22 cellular contexts compared by ENCODE assay signal in the genomic region with DNA sequence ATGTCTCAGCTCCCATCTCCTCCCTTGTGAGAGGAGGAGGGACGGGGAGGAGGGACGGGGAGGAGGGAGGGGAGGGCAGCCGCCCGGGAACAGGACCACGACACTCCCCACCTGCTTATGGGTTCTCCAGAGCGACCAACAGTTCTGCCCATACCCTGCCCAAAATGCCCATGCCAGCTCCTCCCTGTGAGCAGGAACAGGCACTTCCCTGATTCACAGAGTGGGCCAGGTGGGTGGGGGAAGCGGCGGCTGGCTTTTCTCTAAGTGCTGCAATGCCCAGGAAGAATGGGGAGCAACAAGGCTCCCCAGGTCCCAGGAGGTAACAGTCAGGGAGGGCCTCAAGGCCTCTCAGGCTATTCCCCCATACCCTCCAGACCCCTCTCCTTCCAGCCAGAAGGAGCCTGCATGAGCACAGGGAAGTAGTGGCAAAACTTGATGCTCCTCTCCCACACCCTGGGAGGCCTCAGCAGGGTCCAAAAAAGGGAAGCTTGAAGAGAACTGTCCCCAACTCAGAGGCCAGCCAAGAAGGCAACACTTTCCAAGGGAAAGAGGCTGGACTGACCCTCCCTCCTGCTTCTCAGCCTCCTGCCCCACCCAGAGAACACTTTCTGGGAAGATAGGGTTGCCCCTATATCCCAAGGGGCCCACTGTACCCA. TPM values are rescaled to one million over a fixed set of nuclear protein-coding genes. Genes with fewer than 3 reads are reported as not detected.
A peak's percentile ranks its signal among the peaks of the same experiment; 100 is the strongest.
DNase-seq lines count a peak whose midpoint lies in the region; ATAC-seq and TF ChIP-seq lines count a peak whose summit lies in the region.
"Had no signal": no experiment of that assay in that cellular context is flagged by ENCODE, and none has a peak within 500 bp of the region (broad histone marks: within the 10 kb centered on the region; RNA-seq: fewer than 3 reads in every experiment).

No MANE protein-coding gene starts in this region.

- POLR2A ChIA-PET in IMR-90 (lab: Charles Lee; ENCODE audit: unreplicated experiment) = no interaction called here
- POLR2A ChIA-PET in activated CD4-positive, alpha-beta T cell treated with anti-CD3 and anti-CD28 coated beads for 36 hours (lab: Charles Lee) = interaction anchor here (0.5 kb wide), 1 partner anchor 353 kb away, joined by 9 read pairs; no protein-coding TSS in a partner anchor

- H3K27me3 ChIP-seq in IMR-90 (ENCODE audit: control insufficient read depth, insufficient read depth, low read length) (no peaks in the 10 kb centered on the region), neuronal stem cell (ENCODE audit: control insufficient read depth in 3 of 3, insufficient read depth in 3 of 3, low read depth in 1 of 3, low read length in 3 of 3) (no peaks in the 10 kb centered on the region), mesenchymal stem cell (ENCODE audit: control insufficient read depth in 1 of 2, insufficient read depth in 1 of 2, low read length in 2 of 2) (no peaks in the 10 kb centered on the region)
- H3K27me3 ChIP-seq: SJCRH30, spleen, transverse colon had no signal

- H3K79me1 ChIP-seq in IMR-90 (ENCODE audit: low read depth in 1 of 2, low read length in 2 of 2) (peaks cover 35 to 45% of the 10 kb centered on the region in 2 experiments), neuronal stem cell (ENCODE audit: low read depth, low read length) (peaks cover 1% of the 10 kb centered on the region), mesenchymal stem cell (replicated peaks; ENCODE audit: low read length, poor library complexity, severe bottlenecking) (peaks cover 62% of the 10 kb centered on the region)

- peaks cover 24% of the 10 kb centered on the region; the same call in 1 of the 2 replicates for H4K20me1 ChIP-seq in IMR-90 (ENCODE audit: insufficient read depth, low read length)

- no peak overlapping the region for H2AFZ ChIP-seq in IMR-90 (replicated peaks; ENCODE audit: low read length, poor library complexity)
- H2AFZ ChIP-seq in neuronal stem cell (ENCODE audit: low read length) = no peak overlapping the region
- no peak overlapping the region for H2AFZ ChIP-seq in mesenchymal stem cell (ENCODE audit: low read depth, low read length)

- H4K8ac ChIP-seq in IMR-90 (ENCODE audit: low read depth in 2 of 2, low read length in 2 of 2) = no peak overlapping the region
- H4K8ac ChIP-seq in neuronal stem cell (ENCODE audit: low read depth, low read length) = no peak overlapping the region
- no peak overlapping the region for H4K8ac ChIP-seq in mesenchymal stem cell (ENCODE audit: low read length)

- H4K91ac ChIP-seq in IMR-90 (ENCODE audit: insufficient read depth, low read depth, low read length) (no peak overlapping the region), neuronal stem cell (ENCODE audit: low read depth, low read length, poor library complexity) (no peak overlapping the region), mesenchymal stem cell (ENCODE audit: low read length) (no peak overlapping the region)

- peaks cover 19% of the 10 kb centered on the region for H3K9me1 ChIP-seq in IMR-90 (ENCODE audit: insufficient read depth, low read length)

- H2AK9ac ChIP-seq in IMR-90 (replicated peaks; ENCODE audit: low read depth, low read length, poor library complexity) = no peak overlapping the region

- peak; percentile 52 for DNase-seq in NCI-H2171 treated with DMSO at 0.1 percent for 48 hours (lab: John Stamatoyannopoulos, UW)
- no peak for DNase-seq in NCI-H2171 (lab: John Stamatoyannopoulos, UW)
- no peak for DNase-seq in IMR-90
- DNase-seq in SKM-1 (lab: John Stamatoyannopoulos, UW; ENCODE audit: unreplicated experiment) = peak; percentile 76
- DNase-seq in neuronal stem cell (ENCODE audit: low spot score) = no peak
- DNase-seq in activated CD4-positive, alpha-beta T cell treated with anti-CD3 and anti-CD28 coated beads for 36 hours = no peak
- no peak for DNase-seq in NCI-H146 (lab: John Stamatoyannopoulos, UW)
- no peak for DNase-seq in mesenchymal stem cell
- DNase-seq: 8988T; activated CD4-positive, alpha-beta T cell treated with anti-CD3 and anti-CD28 coated beads, Interleukin-2, amount 10 ng/mL, durations not matched to agents 24 days and 14 days; C1 segment of cervical spinal cord; GOT3; KG1; natural killer cell; NCI-H1436; NCI-H345; SJCRH30; spleen; stimulated activated naive B cell treated with anti-CD40 and anti-IgM and Interleukin-4, amounts not matched to agents 10 μg/mL and 1 μg/mL and 100 μg/mL, for 72 hours; T1000; transverse colon had no signal

- H3K9me3 Mint-ChIP-seq in activated CD4-positive, alpha-beta T cell treated with anti-CD3 and anti-CD28 coated beads for 36 hours (ENCODE audit: low read depth) = no peaks in the 10 kb centered on the region
- H3K9me3 Mint-ChIP-seq: activated CD4-positive, alpha-beta T cell treated with anti-CD3 and anti-CD28 coated beads, Interleukin-2, amount 10 ng/mL, durations not matched to agents 24 days and 14 days; natural killer cell; stimulated activated naive B cell treated with anti-CD40 and anti-IgM and Interleukin-4, amounts not matched to agents 10 μg/mL and 1 μg/mL and 100 μg/mL, for 72 hours had no signal

- no peak overlapping the region for H3K4me3 ChIP-seq in IMR-90 (ENCODE audit: insufficient read depth, low read depth, low read length)
- no peak overlapping the region for H3K4me3 ChIP-seq in neuronal stem cell (ENCODE audit: low read length in 2 of 2)
- no peak overlapping the region for H3K4me3 ChIP-seq in mesenchymal stem cell (ENCODE audit: insufficient read depth in 1 of 2, low read depth in 1 of 2, low read length in 2 of 2)
- H3K4me3 ChIP-seq: SJCRH30, spleen, transverse colon had no signal

- no peak overlapping the region for H2BK15ac ChIP-seq in IMR-90 (ENCODE audit: low read depth, low read length)
- H2BK15ac ChIP-seq in neuronal stem cell (ENCODE audit: low read length) = no peak overlapping the region
- H2BK15ac ChIP-seq in mesenchymal stem cell (ENCODE audit: low read depth, poor library complexity, severe bottlenecking) = no peak overlapping the region

- TF ChIP-seq RAD21 in IMR-90 (IDR thresholded peaks at IDR 0.05; ENCODE audit: low read length) = no peak

- H2BK20ac ChIP-seq in IMR-90 (ENCODE audit: low read depth, low read length) = no peak overlapping the region

- H2BK120ac ChIP-seq in IMR-90 (ENCODE audit: low read depth, low read length) (no peak overlapping the region), neuronal stem cell (ENCODE audit: low read depth, low read length) (no peak overlapping the region), mesenchymal stem cell (ENCODE audit: low read depth, low read length) (no peak overlapping the region)

- H3K56ac ChIP-seq in IMR-90 (ENCODE audit: extremely low read depth, insufficient read depth, low read length) = no peak overlapping the region

- CTCF ChIA-PET in IMR-90 (lab: Yijun Ruan, JAX) = interaction anchor here (0.6 kb wide), 2 partner anchors 9 to 17 kb away, joined by 3 to 4 read pairs; no protein-coding TSS in a partner anchor
- CTCF ChIA-PET in activated CD4-positive, alpha-beta T cell treated with anti-CD3 and anti-CD28 coated beads for 36 hours (lab: Charles Lee) = interaction anchor here (3.2 to 5.1 kb wide), 4 partner anchors 11 to 161 kb away, joined by 21 to 88 read pairs (median 64); no protein-coding TSS in a partner anchor

- H3K36me3 Mint-ChIP-seq in activated CD4-positive, alpha-beta T cell treated with anti-CD3 and anti-CD28 coated beads for 36 hours (ENCODE audit: low read depth) = no peaks in the 10 kb centered on the region
- H3K36me3 Mint-ChIP-seq: natural killer cell had no signal

- no peak overlapping the region for H3K27ac Mint-ChIP-seq in activated CD4-positive, alpha-beta T cell treated with anti-CD3 and anti-CD28 coated beads for 36 hours
- H3K27ac Mint-ChIP-seq: activated CD4-positive, alpha-beta T cell treated with anti-CD3 and anti-CD28 coated beads, Interleukin-2, amount 10 ng/mL, durations not matched to agents 24 days and 14 days; natural killer cell had no signal

- no peak overlapping the region for H3K9ac ChIP-seq in IMR-90 (ENCODE audit: low read depth, low read length)
- no peak overlapping the region for H3K9ac ChIP-seq in neuronal stem cell (ENCODE audit: low read depth, low read length, poor library complexity)
- H3K9ac ChIP-seq in mesenchymal stem cell (ENCODE audit: low read length) = no peak overlapping the region

- peaks cover 11% of the 10 kb centered on the region for H3K4me1 Mint-ChIP-seq in activated CD4-positive, alpha-beta T cell treated with anti-CD3 and anti-CD28 coated beads for 36 hours

- dilution Hi-C loops in IMR-90 (cut with HindIII; ENCODE audit: low sequenced_read_pairs, unreplicated experiment) = no loop called here

- no peaks in the 10 kb centered on the region for H3K27me3 Mint-ChIP-seq in activated CD4-positive, alpha-beta T cell treated with anti-CD3 and anti-CD28 coated beads for 36 hours
- H3K27me3 Mint-ChIP-seq: activated CD4-positive, alpha-beta T cell treated with anti-CD3 and anti-CD28 coated beads, Interleukin-2, amount 10 ng/mL, durations not matched to agents 24 days and 14 days; stimulated activated naive B cell treated with anti-CD40 and anti-IgM and Interleukin-4, amounts not matched to agents 10 μg/mL and 1 μg/mL and 100 μg/mL, for 72 hours had no signal

- no peak overlapping the region for H2BK12ac ChIP-seq in neuronal stem cell (ENCODE audit: low read length)
- H2BK12ac ChIP-seq in mesenchymal stem cell (ENCODE audit: low read length in 2 of 2) = no peak overlapping the region

- ATAC-seq in IMR-90 (ENCODE audit: low read depth) = no peak
- ATAC-seq in activated CD4-positive, alpha-beta T cell treated with anti-CD3 and anti-CD28 coated beads for 36 hours = no peak
- ATAC-seq: esophagus mucosa; natural killer cell; stimulated activated naive B cell treated with anti-CD40 and anti-IgM and Interleukin-4, amounts not matched to agents 10 μg/mL and 1 μg/mL and 100 μg/mL, for 72 hours had no signal

- in situ Hi-C loops in IMR-90 (cut with MboI; ENCODE audit: low sequenced_read_pairs) = no loop called here

- no peak for TF ChIP-seq POLR2A in IMR-90 (IDR thresholded peaks at IDR 0.05; ENCODE audit: low read depth, low read length)

- H3K4me3 Mint-ChIP-seq in activated CD4-positive, alpha-beta T cell treated with anti-CD3 and anti-CD28 coated beads for 36 hours = no peak overlapping the region
- H3K4me3 Mint-ChIP-seq: activated CD4-positive, alpha-beta T cell treated with anti-CD3 and anti-CD28 coated beads, Interleukin-2, amount 10 ng/mL, durations not matched to agents 24 days and 14 days; natural killer cell; stimulated activated naive B cell treated with anti-CD40 and anti-IgM and Interleukin-4, amounts not matched to agents 10 μg/mL and 1 μg/mL and 100 μg/mL, for 72 hours had no signal

- no peak overlapping the region for H3K4ac ChIP-seq in IMR-90 (ENCODE audit: low read depth, low read length)
- H3K4ac ChIP-seq in neuronal stem cell (ENCODE audit: low read length) = no peak overlapping the region
- no peak overlapping the region for H3K4ac ChIP-seq in mesenchymal stem cell (ENCODE audit: low read depth in 1 of 2, low read length in 2 of 2)

- H3K27ac ChIP-seq in IMR-90 (ENCODE audit: insufficient read depth, low read length) (no peak overlapping the region), neuronal stem cell (replicated peaks; ENCODE audit: low read length) (no peak overlapping the region), mesenchymal stem cell (ENCODE audit: low read length, poor library complexity, severe bottlenecking) (no peak overlapping the region)
- H3K27ac ChIP-seq: SJCRH30 had no signal

- H3K14ac ChIP-seq in IMR-90 (replicated peaks; ENCODE audit: low read depth, low read length) = no peak overlapping the region
- H3K14ac ChIP-seq in neuronal stem cell (ENCODE audit: low read length) = no peak overlapping the region
- H3K14ac ChIP-seq in mesenchymal stem cell (ENCODE audit: low read length in 2 of 2) = no peak overlapping the region

- H3K23ac ChIP-seq in IMR-90 (ENCODE audit: low read depth, low read length) (0 out of 2 replicates have a peak overlapping the region, but pooled peaks have one; percentile 20), neuronal stem cell (ENCODE audit: low read depth, low read length, poor library complexity) (no peak overlapping the region), mesenchymal stem cell (ENCODE audit: low read length in 2 of 2) (no peak overlapping the region)

- no peak overlapping the region for H2BK5ac ChIP-seq in IMR-90 (ENCODE audit: low read depth, low read length, poor library complexity, severe bottlenecking)
- no peak overlapping the region for H2BK5ac ChIP-seq in neuronal stem cell (ENCODE audit: low read length)
- H2BK5ac ChIP-seq in mesenchymal stem cell (ENCODE audit: low read depth, low read length, poor library complexity, severe bottlenecking) = no peak overlapping the region

- H3K9me3 ChIP-seq in IMR-90 (ENCODE audit: control insufficient read depth, insufficient read depth, low read length) = no peaks in the 10 kb centered on the region
- no peaks in the 10 kb centered on the region for H3K9me3 ChIP-seq in neuronal stem cell (replicated peaks in 1 of 2; ENCODE audit: control insufficient read depth in 2 of 2, insufficient read depth in 1 of 2, low read depth in 1 of 2, low read length in 2 of 2)
- H3K9me3 ChIP-seq in mesenchymal stem cell (ENCODE audit: control insufficient read depth, low read length) = no peaks in the 10 kb centered on the region
- H3K9me3 ChIP-seq: SJCRH30, spleen, transverse colon had no signal

- H3K18ac ChIP-seq in IMR-90 (ENCODE audit: low read depth, low read length) = no peak overlapping the region
- no peak overlapping the region for H3K18ac ChIP-seq in neuronal stem cell (ENCODE audit: low read length)
- H3K18ac ChIP-seq in mesenchymal stem cell (ENCODE audit: low read depth in 1 of 2, low read length in 2 of 2) = no peak overlapping the region

- peaks cover 7% of the 10 kb centered on the region; the same call in 1 of the 2 replicates for H3K36me3 ChIP-seq in IMR-90 (ENCODE audit: control insufficient read depth, insufficient read depth, low read length)
- H3K36me3 ChIP-seq in neuronal stem cell (replicated peaks in 1 of 2; ENCODE audit: control insufficient read depth in 2 of 2, insufficient read depth in 2 of 2, low read length in 2 of 2) = peaks cover 0 to 8% of the 10 kb centered on the region in 2 donors
- peaks cover 29 to 35% of the 10 kb centered on the region in 2 experiments for H3K36me3 ChIP-seq in mesenchymal stem cell (ENCODE audit: control insufficient read depth in 1 of 2, insufficient read depth in 2 of 2, low read depth in 1 of 2, low read length in 2 of 2)

- TF ChIP-seq CTCF in IMR-90 (conservative IDR thresholded peaks at IDR 0.05; ENCODE audit: low read depth, low read length) = no peak

- H3K4me1 ChIP-seq in IMR-90 (ENCODE audit: control insufficient read depth, insufficient read depth, low read length) (peaks cover 4% of the 10 kb centered on the region), neuronal stem cell (ENCODE audit: control insufficient read depth in 2 of 2, insufficient read depth in 1 of 2, low read depth in 1 of 2, low read length in 2 of 2) (peaks cover 0 to 1% of the 10 kb centered on the region in 2 donors), mesenchymal stem cell (ENCODE audit: control insufficient read depth, insufficient read depth, low read depth, low read length) (peaks cover 19% of the 10 kb centered on the region)
- H3K4me1 ChIP-seq: SJCRH30 had no signal

- H2AK5ac ChIP-seq in IMR-90 (ENCODE audit: low read depth, low read length) = no peak overlapping the region
- peak overlapping the region; percentile 50 for H2AK5ac ChIP-seq in neuronal stem cell (ENCODE audit: low read depth, low read length)
- H2AK5ac ChIP-seq in mesenchymal stem cell (ENCODE audit: low read length, severe bottlenecking) = no peak overlapping the region

- H4K5ac ChIP-seq in IMR-90 (ENCODE audit: low read depth, low read length) = no peak overlapping the region

- intact Hi-C loops in IMR-90 (cut with micrococcal nuclease) = no loop called here
- intact Hi-C loops in activated CD4-positive, alpha-beta T cell treated with anti-CD3 and anti-CD28 coated beads for 36 hours (cut with DNase I, micrococcal nuclease) = no loop called here

- H3K4me2 ChIP-seq in IMR-90 (ENCODE audit: low read depth, low read length) = no peak overlapping the region
- no peak overlapping the region for H3K4me2 ChIP-seq in neuronal stem cell (ENCODE audit: insufficient read depth, low read length, poor library complexity, severe bottlenecking)
- no peak overlapping the region for H3K4me2 ChIP-seq in mesenchymal stem cell (ENCODE audit: low read length, poor library complexity, severe bottlenecking)

- BruUV-seq in IMR-90 (replicated peaks; lab: Mats Ljungman, UMichigan) = no TSS peak

- WGBS in IMR-90 (ENCODE audit: extremely low coverage in 2 of 2, insufficient read length in 1 of 2), 2 experiments = 100% methylated on average over 1 of the region's 8 CpGs; no CpG with 5 or more reads in 1 of the 2 experiments
- no CpG with 5 or more reads among the region's 8 CpGs for WGBS in neuronal stem cell (ENCODE audit: extremely low coverage in 2 of 2, insufficient read length in 2 of 2, insufficient replicate concordance in 1 of 2), 2 donors
- WGBS in mesenchymal stem cell = 91% methylated on average over 3 of the region's 8 CpGs

RNA-seq across cellular contexts. Expression of a gene that starts 53.8 kb away (rescaled TPM):
- 39.1 and 40.0 TPM in 2 replicates for total RNA-seq in IMR-90 (2012; rRNA removed)
- 22.4 and 22.9 TPM in 2 replicates for polyA plus RNA-seq in IMR-90 (2012; rRNA removed)
- polyA plus RNA-seq in IMR-90 (2012; cell fraction: cytosol; rRNA removed) = 12.8 and 19.0 TPM in 2 replicates
- 95.5 and 141 TPM in 2 replicates for polyA plus RNA-seq in IMR-90 (2012; cell fraction: nucleus; rRNA removed; ENCODE audit: low replicate concordance)
- 12.3 TPM for polyA plus RNA-seq in neuronal stem cell (2013, experiment 1 of 2)
- polyA plus RNA-seq in neuronal stem cell (2013, experiment 2 of 2) = 12.3 TPM
- total RNA-seq in activated CD4-positive, alpha-beta T cell treated with anti-CD3 and anti-CD28 coated beads for 36 hours = 10 to 100 TPM; 31.9 to 38.2 TPM
- polyA plus RNA-seq in mesenchymal stem cell (2013, experiment 1 of 2) = 16.2 TPM
- 15.0 TPM for polyA plus RNA-seq in mesenchymal stem cell (2013, experiment 2 of 2)

Comparison
In these comparisons a context has a peak if more than half of its experiments do, and no peak if none do; other contexts are left out.
1. DNase-seq: peak in NCI-H2171 treated with DMSO at 0.1 percent for 48 hours (single experiment) and SKM-1 (single experiment); none in NCI-H2171 (single experiment), IMR-90 (single experiment), neuronal stem cell (single experiment), activated CD4-positive, alpha-beta T cell treated with anti-CD3 and anti-CD28 coated beads for 36 hours (single experiment), NCI-H146 (single experiment) and mesenchymal stem cell (single experiment).